8 cellular contexts compared by ENCODE assay signal in the genomic region with DNA sequence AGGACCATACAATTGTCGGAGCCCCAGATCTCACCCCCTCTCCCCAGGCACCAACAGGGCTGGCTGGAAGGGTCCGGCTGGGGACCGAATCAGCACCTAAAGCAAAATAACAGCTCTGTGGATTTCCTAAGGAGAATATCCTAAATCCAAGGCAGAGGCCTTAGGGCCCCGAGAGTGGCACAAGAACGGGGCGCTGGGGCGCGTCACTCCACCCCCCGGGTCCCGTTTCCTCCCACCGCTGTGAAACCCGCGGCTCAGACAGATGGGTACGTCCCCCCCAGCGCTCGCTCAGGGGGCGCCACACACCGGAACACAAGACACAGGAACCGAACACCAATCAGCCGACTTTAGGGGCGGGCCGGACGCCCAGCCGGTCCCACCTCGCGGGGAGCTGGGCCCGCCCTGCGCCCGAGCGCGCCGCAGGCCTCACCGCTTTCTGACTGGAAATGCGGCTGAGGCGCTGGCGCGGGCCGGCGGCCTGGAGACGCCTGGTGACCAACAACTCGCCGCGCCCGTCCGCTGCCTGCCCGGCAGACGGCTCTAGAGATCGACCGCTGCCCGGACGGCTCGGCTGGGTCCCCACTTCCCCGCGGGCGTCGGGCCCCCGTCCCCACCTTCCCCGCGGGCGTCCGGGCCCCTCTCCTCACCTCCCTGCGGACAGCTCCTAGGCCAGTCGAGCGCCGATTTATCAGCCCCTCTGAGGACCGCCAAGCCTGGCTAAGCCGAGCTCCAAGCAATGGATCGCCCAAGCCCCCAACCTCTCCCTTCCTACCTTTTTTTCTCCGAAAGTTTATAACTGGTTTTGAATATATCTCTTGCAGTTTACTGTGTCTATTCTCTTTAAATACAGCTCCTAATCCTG. TPM values are rescaled to one million over a fixed set of nuclear protein-coding genes. Genes with fewer than 3 reads are reported as not detected.
DNase-seq lines count a peak whose midpoint lies in the region; ATAC-seq and TF ChIP-seq lines count a peak whose summit lies in the region.

A gene with protein sequence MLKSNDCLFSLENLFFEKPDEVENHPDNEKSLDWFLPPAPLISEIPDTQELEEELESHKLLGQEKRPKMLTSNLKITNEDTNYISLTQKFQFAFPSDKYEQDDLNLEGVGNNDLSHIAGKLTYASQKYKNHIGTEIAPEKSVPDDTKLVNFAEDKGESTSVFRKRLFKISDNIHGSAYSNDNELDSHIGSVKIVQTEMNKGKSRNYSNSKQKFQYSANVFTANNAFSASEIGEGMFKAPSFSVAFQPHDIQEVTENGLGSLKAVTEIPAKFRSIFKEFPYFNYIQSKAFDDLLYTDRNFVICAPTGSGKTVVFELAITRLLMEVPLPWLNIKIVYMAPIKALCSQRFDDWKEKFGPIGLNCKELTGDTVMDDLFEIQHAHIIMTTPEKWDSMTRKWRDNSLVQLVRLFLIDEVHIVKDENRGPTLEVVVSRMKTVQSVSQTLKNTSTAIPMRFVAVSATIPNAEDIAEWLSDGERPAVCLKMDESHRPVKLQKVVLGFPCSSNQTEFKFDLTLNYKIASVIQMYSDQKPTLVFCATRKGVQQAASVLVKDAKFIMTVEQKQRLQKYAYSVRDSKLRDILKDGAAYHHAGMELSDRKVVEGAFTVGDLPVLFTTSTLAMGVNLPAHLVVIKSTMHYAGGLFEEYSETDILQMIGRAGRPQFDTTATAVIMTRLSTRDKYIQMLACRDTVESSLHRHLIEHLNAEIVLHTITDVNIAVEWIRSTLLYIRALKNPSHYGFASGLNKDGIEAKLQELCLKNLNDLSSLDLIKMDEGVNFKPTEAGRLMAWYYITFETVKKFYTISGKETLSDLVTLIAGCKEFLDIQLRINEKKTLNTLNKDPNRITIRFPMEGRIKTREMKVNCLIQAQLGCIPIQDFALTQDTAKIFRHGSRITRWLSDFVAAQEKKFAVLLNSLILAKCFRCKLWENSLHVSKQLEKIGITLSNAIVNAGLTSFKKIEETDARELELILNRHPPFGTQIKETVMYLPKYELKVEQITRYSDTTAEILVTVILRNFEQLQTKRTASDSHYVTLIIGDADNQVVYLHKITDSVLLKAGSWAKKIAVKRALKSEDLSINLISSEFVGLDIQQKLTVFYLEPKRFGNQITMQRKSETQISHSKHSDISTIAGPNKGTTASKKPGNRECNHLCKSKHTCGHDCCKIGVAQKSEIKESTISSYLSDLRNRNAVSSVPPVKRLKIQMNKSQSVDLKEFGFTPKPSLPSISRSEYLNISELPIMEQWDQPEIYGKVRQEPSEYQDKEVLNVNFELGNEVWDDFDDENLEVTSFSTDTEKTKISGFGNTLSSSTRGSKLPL (N-terminal part only) (minus strand): TSS at position 687 of the 862 bp plus-strand sequence. CDS start 3,755 bp downstream, outside the sequence.

- H3K36me3 ChIP-seq in CD8-positive, alpha-beta T cell (ENCODE audit: insufficient read depth, low read length), result no peaks in the 10 kb centered on the region
- no peaks in the 10 kb centered on the region for H3K36me3 ChIP-seq in stomach smooth muscle (ENCODE audit: control insufficient read depth in 2 of 2, insufficient read depth in 2 of 2, low read length in 2 of 2)

- no peaks in the 10 kb centered on the region for H3K27me3 ChIP-seq in CD8-positive, alpha-beta T cell (ENCODE audit: insufficient read depth, low read length)
- no peaks in the 10 kb centered on the region for H3K27me3 ChIP-seq in stomach smooth muscle (ENCODE audit: control insufficient read depth in 1 of 2, insufficient read depth in 2 of 2, low read length in 2 of 2)

- TF ChIP-seq CTCF in CD8-positive, alpha-beta T cell (IDR thresholded peaks at IDR 0.05), result no peak
- peak in 2 of 3 experiments; percentile 6 to 19 for TF ChIP-seq CTCF in nephron (IDR thresholded peaks at IDR 0.05; ENCODE audit: unreplicated experiment in 3 of 3)

- CTCF ChIA-PET in CD8-positive, alpha-beta T cell (lab: Charles Lee), result interaction anchor here (1.3 to 1.6 kb wide), 2 partner anchors 36 to 523 kb away, joined by 3 to 4 read pairs; no protein-coding TSS in a partner anchor

- peak within 1 kb of the TSS; percentile 80 for H3K4me3 Mint-ChIP-seq in CD8-positive, alpha-beta T cell
- peak within 1 kb of the TSS; percentile 94 to 97 (median 95) for H3K4me3 Mint-ChIP-seq in nephron

- peak within 1 kb of the TSS; percentile 66 for H3K27ac Mint-ChIP-seq in CD8-positive, alpha-beta T cell
- H3K27ac Mint-ChIP-seq in nephron, result peak within 1 kb of the TSS; percentile 91 to 98 (median 94)

- intact Hi-C loops in CD8-positive, alpha-beta T cell (cut with DNase I, micrococcal nuclease), result loop anchor here (5.0 kb wide), 3 partner anchors 122 to 523 kb away; a partner anchor contains a TSS

- peak; percentile 99 for ATAC-seq in CD8-positive, alpha-beta T cell
- peak; percentile 98 for ATAC-seq in GM19351 (IDR thresholded peaks at IDR 0.05; ENCODE audit: unreplicated experiment)
- ATAC-seq in HG03442 (IDR thresholded peaks at IDR 0.05; ENCODE audit: unreplicated experiment), result peak; percentile 96

- H3K4me1 ChIP-seq in CD8-positive, alpha-beta T cell (ENCODE audit: insufficient read depth, low read length), result peaks cover 7% of the 10 kb centered on the region
- H3K4me1 ChIP-seq in stomach smooth muscle (ENCODE audit: control insufficient read depth, insufficient read depth, low read length), result no peaks in the 10 kb centered on the region

- H3K9me3 ChIP-seq in CD8-positive, alpha-beta T cell (ENCODE audit: low read length), result no peaks in the 10 kb centered on the region
- H3K9me3 ChIP-seq in stomach smooth muscle (ENCODE audit: control insufficient read depth in 2 of 2, low read length in 2 of 2), result no peaks in the 10 kb centered on the region

- POLR2A ChIA-PET in CD8-positive, alpha-beta T cell (lab: Charles Lee), result no interaction called here

- H3K9me3 Mint-ChIP-seq in CD8-positive, alpha-beta T cell, result no peaks in the 10 kb centered on the region
- no peaks in the 10 kb centered on the region for H3K9me3 Mint-ChIP-seq in nephron

- no peaks in the 10 kb centered on the region for H3K36me3 Mint-ChIP-seq in CD8-positive, alpha-beta T cell
- H3K36me3 Mint-ChIP-seq in nephron (ENCODE audit: low read depth), result no peaks in the 10 kb centered on the region

- H3K27ac ChIP-seq in CD8-positive, alpha-beta T cell (ENCODE audit: low read depth, low read length), result no peak within 1 kb of the TSS
- peak within 1 kb of the TSS; percentile 82 for H3K27ac ChIP-seq in stomach smooth muscle (ENCODE audit: low read length)

- peak within 1 kb of the TSS; percentile 54 for H3K4me3 ChIP-seq in CD8-positive, alpha-beta T cell (ENCODE audit: low read depth, low read length)
- peak within 1 kb of the TSS; percentile 78 to 81 for H3K4me3 ChIP-seq in stomach smooth muscle (ENCODE audit: low read length in 2 of 2)

- H3K27me3 Mint-ChIP-seq in CD8-positive, alpha-beta T cell (ENCODE audit: low read depth), result peaks cover 34% of the 10 kb centered on the region
- peaks cover 4% of the 10 kb centered on the region for H3K27me3 Mint-ChIP-seq in nephron (ENCODE audit: low read depth)

- peak within 1 kb of the TSS; percentile 90 to 93 for H3K9ac ChIP-seq in stomach smooth muscle (ENCODE audit: low read length in 2 of 2)

- DNase-seq in CD8-positive, alpha-beta T cell, result peak; percentile 21 to 79 (median 59)
- DNase-seq in NCI-H748 (lab: John Stamatoyannopoulos, UW; ENCODE audit: unreplicated experiment) (peak; percentile 88), fibroblast of the conjunctiva (ENCODE audit: low read depth) (peak; percentile 41)
- DNase-seq in activated T-cell treated with anti-CD3 and anti-CD28 coated beads, Interleukin-2, amount 50 U/mL, for 48 hours, result peak; percentile 72 to 78

- peaks cover 11% of the 10 kb centered on the region for H3K4me1 Mint-ChIP-seq in CD8-positive, alpha-beta T cell (ENCODE audit: low read depth)
- H3K4me1 Mint-ChIP-seq in nephron, result peaks cover 10% of the 10 kb centered on the region

RNA-seq across cellular contexts. Expression of the gene that starts here (rescaled TPM):
- not detected for total RNA-seq in CD8-positive, alpha-beta T cell

Comparison
In these comparisons a context has a peak if more than half of its experiments do, and no peak if none do; other contexts are left out.
1. Peak in DNase-seq, ATAC-seq and H3K4me3 ChIP-seq in CD8-positive, alpha-beta T cell; RNA of the gene not detected or under 1 TPM.